1 cellular context compared by ENCODE assay signal in genomic region chr15:67164811-67165652, GRCh38.
TF ChIP-seq lines count a peak whose summit lies in the region.

No MANE protein-coding gene starts in this region.

TF ChIP-seq in GM23338, 12 proteins besides CTCF, POLR2A, EP300 and RAD21 (continued from another document):
- TF ChIP-seq ETS1 (IDR thresholded peaks at IDR 0.05) (no peak), STAT1 (IDR thresholded peaks at IDR 0.05; ENCODE audit: unreplicated experiment) (no peak), REST (IDR thresholded peaks at IDR 0.05; ENCODE audit: unreplicated experiment) (no peak)
